In genomic region chr13:40640202-40640601, GRCh38 we compare ENCODE assay signal across 13 cellular contexts. TPM values are rescaled to one million over a fixed set of nuclear protein-coding genes. Genes with fewer than 3 reads are reported as not detected.
DNase-seq lines count a peak whose midpoint lies in the region; ATAC-seq, FAIRE-seq and TF ChIP-seq lines count a peak whose summit lies in the region.
"Had no signal": no experiment of that assay in that cellular context is flagged by ENCODE, and none has a peak within 500 bp of the region (broad histone marks: within the 10 kb centered on the region; RNA-seq: fewer than 3 reads in every experiment).

No MANE protein-coding gene starts in this region.

- FAIRE-seq in HTR-8/SVneo (lab: Jason Lieb, UNC): no peak

- no peaks in the 10 kb centered on the region for H3K9me3 Mint-ChIP-seq in CD4-positive, alpha-beta memory T cell
- H3K9me3 Mint-ChIP-seq in activated naive CD8-positive, alpha-beta T cell treated with anti-CD3 and anti-CD28 coated beads, Interleukin-2, amount 10 ng/mL, durations not matched to agents 7 days and 5 days: peaks cover 1% of the 10 kb centered on the region

- peak in 1 of 5 donors; percentile 28 for DNase-seq in CD4-positive, alpha-beta memory T cell
- DNase-seq in activated naive CD8-positive, alpha-beta T cell treated with anti-CD3 and anti-CD28 coated beads, Interleukin-2, amount 10 ng/mL, durations not matched to agents 7 days and 5 days: no peak
- DNase-seq in lower lobe of right lung: no peak
- DNase-seq in stimulated activated CD4-positive, alpha-beta T cell treated with anti-CD3 and anti-CD28 coated beads, Interleukin-12 subunit alpha, Interleukin-12 subunit beta, amount 100 ng/mL, for 4 hours: no peak
- DNase-seq in HTR-8/SVneo (ENCODE audit: insufficient read length, low spot score): no peak
- DNase-seq in anterior cingulate cortex (lab: John Stamatoyannopoulos, UW): no peak
- DNase-seq in transverse colon: no peak
- DNase-seq: activated gamma-delta T cell treated with Interleukin-2 at 50 U/mL for 16 hours, HCEC 1CT, MM.1S had no signal

- no peak overlapping the region for H2AFZ ChIP-seq in ACC112 (ENCODE audit: low read length, unreplicated experiment)

- H3K4me3 ChIP-seq in ACC112 (ENCODE audit: low read depth, low read length) (no peak overlapping the region), lower lobe of right lung (no peak overlapping the region), transverse colon (no peak overlapping the region)
- no peak overlapping the region for H3K4me3 ChIP-seq in CD4-positive, alpha-beta memory T cell (ENCODE audit: low read length in 2 of 2)
- H3K4me3 ChIP-seq: prostate gland had no signal

- CTCF ChIA-PET in CD4-positive, alpha-beta memory T cell (lab: Charles Lee; ENCODE audit: partially characterized antibody): interaction anchor here (0.9 to 1.6 kb wide), 3 partner anchors 8 to 26 kb away, joined by 3 to 4 read pairs (median 3); no protein-coding TSS in a partner anchor

- TF ChIP-seq POLR2A in transverse colon (IDR thresholded peaks at IDR 0.05): no peak

- H3K27me3 ChIP-seq in ACC112 (ENCODE audit: insufficient read depth, low read length) (no peaks in the 10 kb centered on the region), lower lobe of right lung (ENCODE audit: low read depth) (no peaks in the 10 kb centered on the region), transverse colon (no peaks in the 10 kb centered on the region)
- H3K27me3 ChIP-seq in CD4-positive, alpha-beta memory T cell (ENCODE audit: insufficient read depth, low read length): no peaks in the 10 kb centered on the region

- ATAC-seq in activated naive CD8-positive, alpha-beta T cell treated with anti-CD3 and anti-CD28 coated beads, Interleukin-2, amount 10 ng/mL, durations not matched to agents 7 days and 5 days (ENCODE audit: low read depth): peak; percentile 55
- ATAC-seq in lower lobe of right lung: no peak

- peak overlapping the region; percentile 47 to 91 (median 77) for H3K27ac Mint-ChIP-seq in CD4-positive, alpha-beta memory T cell
- H3K27ac Mint-ChIP-seq in activated naive CD8-positive, alpha-beta T cell treated with anti-CD3 and anti-CD28 coated beads, Interleukin-2, amount 10 ng/mL, durations not matched to agents 7 days and 5 days: no peak overlapping the region

- H3K27me3 Mint-ChIP-seq in CD4-positive, alpha-beta memory T cell: no peaks in the 10 kb centered on the region
- no peaks in the 10 kb centered on the region for H3K27me3 Mint-ChIP-seq in activated naive CD8-positive, alpha-beta T cell treated with anti-CD3 and anti-CD28 coated beads, Interleukin-2, amount 10 ng/mL, durations not matched to agents 7 days and 5 days

- TF ChIP-seq CTCF in lower lobe of right lung (IDR thresholded peaks at IDR 0.05) (no peak), transverse colon (IDR thresholded peaks at IDR 0.05) (no peak)

- peak overlapping the region in 7 of 8 donors; percentile 64 to 86 (median 76) for H3K4me3 Mint-ChIP-seq in CD4-positive, alpha-beta memory T cell
- no peak overlapping the region for H3K4me3 Mint-ChIP-seq in activated naive CD8-positive, alpha-beta T cell treated with anti-CD3 and anti-CD28 coated beads, Interleukin-2, amount 10 ng/mL, durations not matched to agents 7 days and 5 days

- no peak for TF ChIP-seq EP300 in transverse colon (IDR thresholded peaks at IDR 0.05; ENCODE audit: low read depth)

- POLR2A ChIA-PET in CD4-positive, alpha-beta memory T cell (lab: Charles Lee; ENCODE audit: partially characterized antibody): interaction anchor here (1.0 to 4.0 kb wide), 4 partner anchors 14 to 453 kb away, joined by 3 to 15 read pairs (median 3); no protein-coding TSS in a partner anchor
- POLR2A ChIA-PET in activated naive CD8-positive, alpha-beta T cell treated with anti-CD3 and anti-CD28 coated beads, Interleukin-2, amount 10 ng/mL, durations not matched to agents 7 days and 5 days (lab: Charles Lee): interaction anchor here (1.2 kb wide), 1 partner anchor 10 kb away, joined by 5 read pairs; no protein-coding TSS in a partner anchor

- 86% methylated on average over 2 to 6 of the region's 6 CpGs for WGBS in transverse colon (ENCODE audit: low coverage in 1 of 2), 2 donors

- H3K79me2 ChIP-seq in ACC112 (ENCODE audit: control insufficient read depth, insufficient read depth, low read length, unreplicated experiment): peaks cover 51% of the 10 kb centered on the region

- peak overlapping the region; percentile 78 for H3K27ac ChIP-seq in ACC112 (ENCODE audit: low read depth, low read length)
- H3K27ac ChIP-seq in CD4-positive, alpha-beta memory T cell (ENCODE audit: low read depth, low read length): no peak overlapping the region
- peak overlapping the region; percentile 65 for H3K27ac ChIP-seq in lower lobe of right lung
- peak overlapping the region in 2 of 4 donors; percentile 32 to 45 for H3K27ac ChIP-seq in transverse colon
- H3K27ac ChIP-seq: C4-2B, prostate gland had no signal

- intact Hi-C loops in CD4-positive, alpha-beta memory T cell (cut with micrococcal nuclease): loop anchor here (2.0 kb wide), 1 partner anchor 13 kb away; no protein-coding TSS in a partner anchor
- intact Hi-C loops in lower lobe of right lung (cut with DNase I): no loop called here
- intact Hi-C loops in transverse colon (cut with DNase I; ENCODE audit: low total_unique reads): no loop called here

- in situ Hi-C loops in transverse colon (cut with MboI; ENCODE audit: low pct_ligation_motif_present in 1 of 4, low pct_unique_long_range_greater_than_20kb in 1 of 4, low sequenced_read_pairs in 3 of 4): no loop called here

- H3K9me3 ChIP-seq in CD4-positive, alpha-beta memory T cell (ENCODE audit: control insufficient read depth in 1 of 2, low read length in 2 of 2): no peaks in the 10 kb centered on the region
- H3K9me3 ChIP-seq in lower lobe of right lung (no peaks in the 10 kb centered on the region), transverse colon (no peaks in the 10 kb centered on the region)
- H3K9me3 ChIP-seq: prostate gland had no signal

- H3K36me3 ChIP-seq in ACC112 (ENCODE audit: insufficient read depth, low read length) (no peaks in the 10 kb centered on the region), lower lobe of right lung (no peaks in the 10 kb centered on the region), transverse colon (no peaks in the 10 kb centered on the region)
- H3K36me3 ChIP-seq in CD4-positive, alpha-beta memory T cell (ENCODE audit: insufficient read depth, low read length): no peaks in the 10 kb centered on the region
- H3K36me3 ChIP-seq: prostate gland had no signal

- peaks cover 69 to 96% (median 86%) of the 10 kb centered on the region in 4 donors for H3K4me1 Mint-ChIP-seq in CD4-positive, alpha-beta memory T cell
- H3K4me1 Mint-ChIP-seq in activated naive CD8-positive, alpha-beta T cell treated with anti-CD3 and anti-CD28 coated beads, Interleukin-2, amount 10 ng/mL, durations not matched to agents 7 days and 5 days: peaks cover 65% of the 10 kb centered on the region

- peaks cover 0 to 34% of the 10 kb centered on the region in 2 donors for H3K36me3 Mint-ChIP-seq in CD4-positive, alpha-beta memory T cell
- H3K36me3 Mint-ChIP-seq in activated naive CD8-positive, alpha-beta T cell treated with anti-CD3 and anti-CD28 coated beads, Interleukin-2, amount 10 ng/mL, durations not matched to agents 7 days and 5 days: peaks cover 17% of the 10 kb centered on the region

- H3K4me1 ChIP-seq in ACC112 (ENCODE audit: control insufficient read depth, insufficient read depth, low read length, unreplicated experiment): peaks cover 37% of the 10 kb centered on the region
- H3K4me1 ChIP-seq in CD4-positive, alpha-beta memory T cell (ENCODE audit: insufficient read depth, low read length): peaks cover 98% of the 10 kb centered on the region
- H3K4me1 ChIP-seq in lower lobe of right lung: peaks cover 58% of the 10 kb centered on the region
- peaks cover 44 to 96% (median 62%) of the 10 kb centered on the region in 4 donors for H3K4me1 ChIP-seq in transverse colon
- H3K4me1 ChIP-seq: prostate gland had no signal

RNA-seq across cellular contexts. Expression of gene FOXO1, which starts 26.2 kb away (rescaled TPM):
- 10 to 100 TPM; 68.0 to 68.4 TPM for total RNA-seq in CD4-positive, alpha-beta memory T cell
- 10 to 100 TPM; 35.2 to 72.3 TPM for polyA plus RNA-seq in CD4-positive, alpha-beta memory T cell
- 10 to 100 TPM; 36.7 to 39.8 TPM for total RNA-seq in activated naive CD8-positive, alpha-beta T cell treated with anti-CD3 and anti-CD28 coated beads, Interleukin-2, amount 10 ng/mL, durations not matched to agents 7 days and 5 days
- 19.9 TPM for total RNA-seq in lower lobe of right lung
- 10 to 100 TPM; 19.1 to 48.9 (median 38.3) TPM for total RNA-seq in transverse colon
